Comparison of ENCODE assay signal across 23 cellular contexts in the genomic region with DNA sequence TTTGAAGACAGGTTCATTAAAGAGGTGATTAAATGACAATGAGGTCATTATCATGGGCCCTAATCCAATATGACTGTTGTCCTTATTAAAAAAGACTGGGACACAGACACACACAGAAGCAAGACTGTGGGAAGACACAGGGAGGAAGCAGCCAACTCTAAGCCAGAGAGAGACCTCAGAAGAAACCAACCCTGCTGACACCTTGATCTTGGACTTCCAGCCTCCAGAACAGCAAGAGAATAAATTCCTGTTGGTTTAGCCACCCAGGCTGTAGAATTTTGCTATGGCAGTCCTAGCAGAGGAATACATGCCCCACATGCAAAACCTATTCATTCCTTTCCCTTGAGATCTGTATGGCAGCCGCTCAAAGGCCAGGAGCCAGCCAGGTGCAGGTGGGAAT. TPM values are rescaled to one million over a fixed set of nuclear protein-coding genes. Genes with fewer than 3 reads are reported as not detected.
A peak's percentile ranks its signal among the peaks of the same experiment; 100 is the strongest.
DNase-seq lines count a peak whose midpoint lies in the region; ATAC-seq and TF ChIP-seq lines count a peak whose summit lies in the region.
"Had no signal": no experiment of that assay in that cellular context is flagged by ENCODE, and none has a peak within 500 bp of the region (broad histone marks: within the 10 kb centered on the region; RNA-seq: fewer than 3 reads in every experiment).

No MANE protein-coding gene starts in this region.

- no peaks in the 10 kb centered on the region for H3K9me3 ChIP-seq in A673 (ENCODE audit: low read depth, low read length, poor library complexity, severe bottlenecking)
- H3K9me3 ChIP-seq: BE2C had no signal

- H3K27me3 ChIP-seq in A673 (replicated peaks; ENCODE audit: insufficient read depth, low read depth, low read length, poor library complexity) = peaks cover 27% of the 10 kb centered on the region
- H3K27me3 ChIP-seq: BE2C; BLaER1 treated with 17β-estradiol and CSF1 and Interleukin-3, amounts not matched to agents 10 nM and 100 nM had no signal

- DNase-seq in cardiac septum (ENCODE audit: low spot score) (peak; percentile 33), Right ventricle myocardium superior (no peak), islet precursor cell (peak; percentile 29), progenitor cell of endocrine pancreas (ENCODE audit: low spot score, unreplicated experiment) (peak; percentile 5), type B pancreatic cell (ENCODE audit: extremely low spot score, unreplicated experiment) (peak; percentile 22), activated gamma-delta T cell (lab: John Stamatoyannopoulos, UW) (no peak), A673 (ENCODE audit: low spot score) (no peak)
- DNase-seq: ACHN; AML-193; BE2C; CD4-positive, alpha-beta T cell; CD8-positive, alpha-beta memory T cell; DMS53; DND-41; GM23248; HFFc6 had no signal

- H3K4me1 ChIP-seq in A673 (ENCODE audit: insufficient read depth, low read length, poor library complexity, severe bottlenecking) = no peaks in the 10 kb centered on the region
- H3K4me1 ChIP-seq: BE2C had no signal

- H3K36me3 ChIP-seq in A673 (ENCODE audit: insufficient read depth, low read length, poor library complexity, severe bottlenecking) = no peaks in the 10 kb centered on the region
- H3K36me3 ChIP-seq: BE2C; BLaER1 treated with 17β-estradiol and CSF1 and Interleukin-3, amounts not matched to agents 10 nM and 100 nM had no signal

- intact Hi-C loops in cardiac septum (cut with DNase I) (no loop called here), Right ventricle myocardium superior (cut with DNase I) (no loop called here), A673 (cut with micrococcal nuclease; ENCODE audit: unreplicated experiment) (no loop called here)

- no peak for ATAC-seq in Right ventricle myocardium superior (ENCODE audit: poor library complexity)
- no peak for ATAC-seq in HG03108 (IDR thresholded peaks at IDR 0.05; ENCODE audit: unreplicated experiment)
- ATAC-seq: HCT116 had no signal

- H3K4me3 Mint-ChIP-seq in progenitor cell of endocrine pancreas (ENCODE audit: low read depth) (no peak overlapping the region), type B pancreatic cell (no peak overlapping the region)
- H3K4me3 Mint-ChIP-seq: CD14-positive monocyte; CD4-positive, alpha-beta T cell; CD8-positive, alpha-beta memory T cell; H9; HFFc6 had no signal

- no peak overlapping the region for H3K27ac ChIP-seq in A673 (ENCODE audit: low read depth, low read length, poor library complexity, severe bottlenecking)
- H3K27ac ChIP-seq: 22Rv1; BLaER1 treated with 17β-estradiol and CSF1 and Interleukin-3, amounts not matched to agents 10 nM and 100 nM; GM23248 had no signal

- POLR2A ChIA-PET in A673 (lab: Charles Lee; ENCODE audit: low non-redundant PET) = no interaction called here

- H3K9me3 Mint-ChIP-seq in progenitor cell of endocrine pancreas (ENCODE audit: low read depth) (no peaks in the 10 kb centered on the region), type B pancreatic cell (no peaks in the 10 kb centered on the region)

- TF ChIP-seq CTCF in progenitor cell of endocrine pancreas (IDR thresholded peaks at IDR 0.05; ENCODE audit: unreplicated experiment) (no peak), type B pancreatic cell (conservative IDR thresholded peaks at IDR 0.05) (no peak), A673 (conservative IDR thresholded peaks at IDR 0.05; ENCODE audit: low read depth, low read length) (no peak)

- H3K4me3 ChIP-seq in A673 (ENCODE audit: low read depth, low read length, poor library complexity, severe bottlenecking) = no peak overlapping the region
- H3K4me3 ChIP-seq: BLaER1 treated with 17β-estradiol and CSF1 and Interleukin-3, amounts not matched to agents 10 nM and 100 nM; GM23248 had no signal

- no peaks in the 10 kb centered on the region for H3K36me3 Mint-ChIP-seq in progenitor cell of endocrine pancreas (ENCODE audit: insufficient read depth)
- H3K36me3 Mint-ChIP-seq in type B pancreatic cell = no peaks in the 10 kb centered on the region
- H3K36me3 Mint-ChIP-seq: CD8-positive, alpha-beta memory T cell had no signal

- CTCF ChIA-PET in A673 (lab: Charles Lee) = no interaction called here

- H3K4me1 Mint-ChIP-seq in progenitor cell of endocrine pancreas (ENCODE audit: low read depth) = no peaks in the 10 kb centered on the region
- no peaks in the 10 kb centered on the region for H3K4me1 Mint-ChIP-seq in type B pancreatic cell (ENCODE audit: unreplicated experiment)
- H3K4me1 Mint-ChIP-seq: CD8-positive, alpha-beta memory T cell; H9 had no signal

- no TSS peak for BruUV-seq in A673 (replicated peaks; lab: Mats Ljungman, UMichigan)

- H3K27me3 Mint-ChIP-seq in progenitor cell of endocrine pancreas (peaks cover 46% of the 10 kb centered on the region), type B pancreatic cell (peaks cover 49% of the 10 kb centered on the region)

- H3K27ac Mint-ChIP-seq in progenitor cell of endocrine pancreas = no peak overlapping the region
- no peak overlapping the region for H3K27ac Mint-ChIP-seq in type B pancreatic cell
- H3K27ac Mint-ChIP-seq: CD4-positive, alpha-beta T cell; CD8-positive, alpha-beta memory T cell; H9; HFFc6 had no signal

RNA-seq across cellular contexts. Expression of gene CACNG2, which starts 35.6 kb away (rescaled TPM):
- total RNA-seq in cardiac septum (not detected), Right ventricle myocardium superior (not detected), progenitor cell of endocrine pancreas (not detected in 2 replicates), type B pancreatic cell (ENCODE audit: low replicate concordance) (not detected in 2 replicates), A673 (2021) (not detected in 2 replicates)
- total RNA-seq: CD4-positive, alpha-beta T cell; CD8-positive, alpha-beta memory T cell; GM23248; H1; H9; HFFc6 had no signal

RNA-seq across cellular contexts. Expression of gene IFT27, which starts 36.7 kb away (rescaled TPM):
- 24.7 TPM for total RNA-seq in cardiac septum
- 28.6 TPM for total RNA-seq in Right ventricle myocardium superior
- total RNA-seq in progenitor cell of endocrine pancreas = 52.3 and 57.7 TPM in 2 replicates
- total RNA-seq in type B pancreatic cell (ENCODE audit: low replicate concordance) = 35.4 and 46.6 TPM in 2 replicates
- total RNA-seq in A673 (2021) = 24.9 and 30.9 TPM in 2 replicates

Comparison
In these comparisons a context has a peak if more than half of its experiments do, and no peak if none do; other contexts are left out.
1. DNase-seq: peak in cardiac septum (single experiment), islet precursor cell (single experiment), progenitor cell of endocrine pancreas (single experiment) and type B pancreatic cell (single experiment); none in Right ventricle myocardium superior (single experiment), activated gamma-delta T cell (single experiment) and A673 (single experiment).